ENCODE assay signal across 14 cellular contexts in genomic region chr15:68782589-68783161, GRCh38. TPM values are rescaled to one million over a fixed set of nuclear protein-coding genes. Genes with fewer than 3 reads are reported as not detected.
DNase-seq lines count a peak whose midpoint lies in the region; ATAC-seq, FAIRE-seq and TF ChIP-seq lines count a peak whose summit lies in the region.
"Had no signal": no experiment of that assay in that cellular context is flagged by ENCODE, and none has a peak within 500 bp of the region (broad histone marks: within the 10 kb centered on the region; RNA-seq: fewer than 3 reads in every experiment).

No MANE protein-coding gene starts in this region.

- peak; percentile 16 for DNase-seq in H9
- no peak for DNase-seq in GM12878 (ENCODE audit: low read depth, low spot score)
- no peak for DNase-seq in natural killer cell
- DNase-seq in MG63, result no peak
- DNase-seq in islet precursor cell, result no peak
- no peak for DNase-seq in stimulated activated CD4-positive, alpha-beta T cell treated with anti-CD3 and anti-CD28 coated beads, Interleukin-4, amount 100 ng/mL, for 1 hour
- DNase-seq: COR-L47; effector memory CD4-positive, alpha-beta T cell; left colon; NCI-H1436 treated with DMSO at 0.1 percent for 48 hours; NCI-H748 treated with DMSO at 0.1 percent for 48 hours; SIG-M5 had no signal

- H3K9me3 Mint-ChIP-seq in H9, result no peaks in the 10 kb centered on the region
- no peaks in the 10 kb centered on the region for H3K9me3 Mint-ChIP-seq in natural killer cell

- H3K4me1 Mint-ChIP-seq in H9 (peaks cover 21 to 30% of the 10 kb centered on the region in 2 experiments), natural killer cell (peaks cover 35 to 49% of the 10 kb centered on the region in 2 donors)

- peak overlapping the region in 4 of 10 experiments; percentile 41 to 55 (median 44); a peak in 7 of 20 replicates for H3K4me3 ChIP-seq in BLaER1 treated with 17β-estradiol and CSF1 and Interleukin-3, amounts not matched to agents 10 nM and 100 nM
- H3K4me3 ChIP-seq in GM12878, result no peak overlapping the region
- no peak overlapping the region for H3K4me3 ChIP-seq in MG63

- SMC1A ChIA-PET in GM12878 (lab: Charles Lee; ENCODE audit: uncharacterized antibody, unreplicated experiment), result interaction anchor here (1.3 to 4.6 kb wide), 4 partner anchors 46 to 92 kb away, joined by 3 to 36 read pairs (median 14); no protein-coding TSS in a partner anchor

- CTCF ChIA-PET in GM12878 (lab: Yijun Ruan, JAX), result interaction anchor here (3.4 to 9.2 kb wide), 3 partner anchors 12 to 93 kb away, joined by 24 to 124 read pairs (median 48); no protein-coding TSS in a partner anchor

- peak overlapping the region; percentile 55 to 82 (median 73) for H3K27ac Mint-ChIP-seq in H9
- peak overlapping the region; percentile 81 to 85 for H3K27ac Mint-ChIP-seq in natural killer cell

- H3K23me2 ChIP-seq in H9 (ENCODE audit: insufficient read length, low read depth, low read length, poor library complexity, severe bottlenecking), result no peaks in the 10 kb centered on the region

- no peaks in the 10 kb centered on the region for H3K27me3 Mint-ChIP-seq in H9 (ENCODE audit: low read depth)
- no peaks in the 10 kb centered on the region for H3K27me3 Mint-ChIP-seq in natural killer cell (ENCODE audit: low read depth in 2 of 2)

- no peaks in the 10 kb centered on the region for H3K27me3 ChIP-seq in BLaER1 treated with 17β-estradiol and CSF1 and Interleukin-3, amounts not matched to agents 10 nM and 100 nM
- H3K27me3 ChIP-seq in H9 (ENCODE audit: insufficient read depth, low read length), result no peaks in the 10 kb centered on the region
- H3K27me3 ChIP-seq in GM12878 (replicated peaks in 1 of 2; ENCODE audit: control insufficient read depth in 2 of 2, insufficient read depth in 2 of 2, low read length in 1 of 2), result no peaks in the 10 kb centered on the region
- H3K27me3 ChIP-seq in MG63, result no peaks in the 10 kb centered on the region

- no peak overlapping the region for H3K23ac ChIP-seq in H9 (ENCODE audit: insufficient read length, low read depth, low read length)

- ATAC-seq in GM12878, result peak; percentile 26; the same call in 1 of the 3 replicates
- no peak for ATAC-seq in natural killer cell
- no peak for ATAC-seq in GM18517 (IDR thresholded peaks at IDR 0.05; ENCODE audit: unreplicated experiment)
- ATAC-seq: left colon had no signal

- H3K4ac ChIP-seq in H9 (ENCODE audit: low read depth, low read length), result no peak overlapping the region

- peaks cover 46 to 93% (median 80%) of the 10 kb centered on the region in 3 experiments for H3K36me3 Mint-ChIP-seq in H9 (ENCODE audit: insufficient read depth in 1 of 3, low read depth in 3 of 3)
- no peaks in the 10 kb centered on the region for H3K36me3 Mint-ChIP-seq in natural killer cell

- H4K20me1 ChIP-seq in BLaER1 treated with 17β-estradiol and CSF1 and Interleukin-3, amounts not matched to agents 10 nM and 100 nM, result peaks cover 19 to 57% (median 42%) of the 10 kb centered on the region in 11 experiments; a peak in 20 of 22 replicates
- no peaks in the 10 kb centered on the region for H4K20me1 ChIP-seq in H9 (ENCODE audit: control insufficient read depth, insufficient read depth, insufficient read length)
- H4K20me1 ChIP-seq in GM12878 (ENCODE audit: control insufficient read depth, insufficient read depth), result no peaks in the 10 kb centered on the region; the same call in 1 of the 2 replicates

- TF ChIP-seq EP300 in GM12878 (IDR thresholded peaks at IDR 0.05; ENCODE audit: borderline replicate concordance in 1 of 2, control insufficient read depth in 1 of 2, low read depth in 2 of 2, low read length in 2 of 2), result no peak

- no peak overlapping the region for H2BK15ac ChIP-seq in H9 (ENCODE audit: low read depth, low read length)

- H2AFZ ChIP-seq in H9 (ENCODE audit: low read length), result no peak overlapping the region
- no peak overlapping the region for H2AFZ ChIP-seq in GM12878 (ENCODE audit: control insufficient read depth, low read depth, low read length)

- no peak for TF ChIP-seq RAD21 in GM12878 (IDR thresholded peaks at IDR 0.05; ENCODE audit: insufficient read depth, low read depth, low read length)

- BruUV-seq in GM12878 (replicated peaks; lab: Mats Ljungman, UMichigan), result no TSS peak

- peaks cover 83 to 99% (median 91%) of the 10 kb centered on the region in 11 experiments for H3K36me3 ChIP-seq in BLaER1 treated with 17β-estradiol and CSF1 and Interleukin-3, amounts not matched to agents 10 nM and 100 nM
- H3K36me3 ChIP-seq in GM12878 (ENCODE audit: control insufficient read depth in 2 of 2, insufficient read depth in 2 of 2, low read length in 1 of 2) (peaks cover 39 to 45% of the 10 kb centered on the region in 2 experiments), MG63 (peaks cover 80% of the 10 kb centered on the region)

- no peak overlapping the region for H2BK12ac ChIP-seq in H9 (ENCODE audit: insufficient read length, low read depth, low read length)

- H3K79me1 ChIP-seq in H9 (ENCODE audit: insufficient read depth, low read depth, low read length, poor library complexity, severe bottlenecking), result no peaks in the 10 kb centered on the region

- FAIRE-seq in GM12878 (lab: Jason Lieb, UNC), result no peak

- RAD21 ChIA-PET in GM12878 (lab: Charles Lee; ENCODE audit: unreplicated experiment), result interaction anchor here (1.0 kb wide), 1 partner anchor 34 kb away, joined by 3 read pairs; no protein-coding TSS in a partner anchor

- no peak overlapping the region for H3T11ph ChIP-seq in H9 (ENCODE audit: low read length)

- H3K14ac ChIP-seq in H9 (ENCODE audit: insufficient read depth, low read length), result no peak overlapping the region

- no peak overlapping the region for H4K91ac ChIP-seq in H9 (ENCODE audit: insufficient read length, low read depth, low read length)

- no peak overlapping the region for H2BK20ac ChIP-seq in H9 (ENCODE audit: low read depth, low read length, poor library complexity, severe bottlenecking)

- no peak overlapping the region for H2BK120ac ChIP-seq in H9 (ENCODE audit: low read depth, low read length, poor library complexity, severe bottlenecking)

- H3K79me2 ChIP-seq in H9 (ENCODE audit: insufficient read depth, low read length), result no peaks in the 10 kb centered on the region
- 0 out of 2 replicates have a peak, but pooled peaks cover 2% of the 10 kb centered on the region for H3K79me2 ChIP-seq in GM12878 (ENCODE audit: control insufficient read depth, insufficient read depth, low read length)

- intact Hi-C loops in GM12878 (cut with micrococcal nuclease; ENCODE audit: unreplicated experiment), result loop anchor here (1.0 to 2.0 kb wide), 2 partner anchors 46 to 93 kb away; no protein-coding TSS in a partner anchor
- intact Hi-C loops in natural killer cell (cut with micrococcal nuclease), result loop anchor here (1.0 to 5.0 kb wide), 3 partner anchors 35 to 93 kb away; no protein-coding TSS in a partner anchor

- POLR2A ChIA-PET in GM12878 (lab: Charles Lee), result no interaction called here

- peaks cover 60 to 80% (median 75%) of the 10 kb centered on the region in 10 experiments for H3K4me1 ChIP-seq in BLaER1 treated with 17β-estradiol and CSF1 and Interleukin-3, amounts not matched to agents 10 nM and 100 nM
- H3K4me1 ChIP-seq in H9 (ENCODE audit: insufficient read depth, low read length) (no peaks in the 10 kb centered on the region; the same call in 1 of the 2 replicates), GM12878 (ENCODE audit: control insufficient read depth, insufficient read depth, low read length) (peaks cover 9% of the 10 kb centered on the region)

- H4K5ac ChIP-seq in H9 (ENCODE audit: insufficient read length, low read depth, low read length), result no peak overlapping the region

- H3K18ac ChIP-seq in H9 (ENCODE audit: insufficient read length, low read depth, low read length), result no peak overlapping the region

- peak overlapping the region in 1 of 2 experiments; percentile 2; a peak in 2 of 5 replicates for H3K4me3 Mint-ChIP-seq in H9
- peak overlapping the region; percentile 74 for H3K4me3 Mint-ChIP-seq in natural killer cell

- in situ Hi-C loops in GM12878 (cut with MboI), result loop anchor here (5.0 kb wide), 1 partner anchor 95 kb away; no protein-coding TSS in a partner anchor

- H3K9me3 ChIP-seq in BLaER1 treated with 17β-estradiol and CSF1 and Interleukin-3, amounts not matched to agents 10 nM and 100 nM (replicated peaks in 1 of 11), result no peaks in the 10 kb centered on the region
- no peaks in the 10 kb centered on the region for H3K9me3 ChIP-seq in H9 (ENCODE audit: control insufficient read depth, low read depth, low read length)
- H3K9me3 ChIP-seq in GM12878 (replicated peaks; ENCODE audit: control insufficient read depth, insufficient read depth, low read length), result no peaks in the 10 kb centered on the region
- no peaks in the 10 kb centered on the region for H3K9me3 ChIP-seq in MG63

- peak overlapping the region; percentile 33 to 77 (median 70); a peak in 21 of 22 replicates for H3K9ac ChIP-seq in BLaER1 treated with 17β-estradiol and CSF1 and Interleukin-3, amounts not matched to agents 10 nM and 100 nM
- no peak overlapping the region for H3K9ac ChIP-seq in H9 (ENCODE audit: extremely low read depth, insufficient read length, low read length)
- H3K9ac ChIP-seq in GM12878 (ENCODE audit: control insufficient read depth, insufficient read depth, low read length), result no peak overlapping the region

- TF ChIP-seq CTCF in H9 (conservative IDR thresholded peaks at IDR 0.05) (no peak), GM12878 (IDR thresholded peaks at IDR 0.05 in 2 of 3, conservative IDR thresholded peaks at IDR 0.05 in 1 of 3; ENCODE audit: control insufficient read depth in 2 of 3, extremely low read depth in 1 of 3, insufficient read depth in 1 of 3, low read depth in 3 of 3, low read length in 3 of 3) (no peak), natural killer cell (IDR thresholded peaks at IDR 0.05) (no peak)

- H4K8ac ChIP-seq in H9 (replicated peaks; ENCODE audit: insufficient read length, low read depth, low read length), result no peak overlapping the region

- peak overlapping the region; percentile 67 to 90 (median 84); a peak in 21 of 22 replicates for H3K27ac ChIP-seq in BLaER1 treated with 17β-estradiol and CSF1 and Interleukin-3, amounts not matched to agents 10 nM and 100 nM
- H3K27ac ChIP-seq in H9 (ENCODE audit: insufficient read length, low read depth, low read length) (no peak overlapping the region), GM12878 (ENCODE audit: control insufficient read depth, insufficient read depth) (no peak overlapping the region)

- WGBS in H9 (ENCODE audit: extremely low coverage, insufficient read length, low lambda C conversion rate), result 100% methylated on average over 2 of the region's 12 CpGs
- 56% methylated on average over 10 of the region's 12 CpGs for WGBS in GM12878 (ENCODE audit: insufficient coverage, insufficient replicate concordance, low lambda C conversion rate, missing lambda C conversion rate)

- H3K4me2 ChIP-seq in BLaER1 treated with 17β-estradiol and CSF1 and Interleukin-3, amounts not matched to agents 10 nM and 100 nM, result peak overlapping the region; percentile 71 to 93 (median 85)
- H3K4me2 ChIP-seq in H9 (ENCODE audit: insufficient read depth, insufficient read length, low read length) (no peak overlapping the region), GM12878 (ENCODE audit: control insufficient read depth, insufficient read depth) (no peak overlapping the region)

- H2BK5ac ChIP-seq in H9 (ENCODE audit: insufficient read length, low read length), result no peak overlapping the region

- no peak overlapping the region for H2AK5ac ChIP-seq in H9 (ENCODE audit: insufficient read length, low read length)

- H3K56ac ChIP-seq in H9 (ENCODE audit: insufficient read length, low read depth, low read length), result no peak overlapping the region

- no peak; the same call in 1 of the 2 replicates for TF ChIP-seq POLR2A in GM12878 (IDR thresholded peaks at IDR 0.05; ENCODE audit: low read depth, low read length)

RNA-seq across cellular contexts. Expression of gene ANP32A, which starts 38.0 kb away (rescaled TPM):
- total RNA-seq in H9 (2021) (318 and 322 TPM in 2 replicates), GM12878 (2014; rRNA removed) (113 and 115 TPM in 2 replicates), GM12878 (2014; rRNA removed; fragmentation: Illumina TruSeq; extraction: Trizol) (232 and 235 TPM in 2 replicates), GM12878 (2021) (227 and 244 TPM in 2 replicates), natural killer cell (100 to 1,000 TPM; 133 to 150 (median 148) TPM)
- 115 and 122 TPM in 2 replicates for total RNA-seq in GM12878 (2013; cell fraction: nucleolus; rRNA removed)
- polyA plus RNA-seq in GM12878 (2011; ENCODE audit: low read depth), result 105 TPM
- polyA plus RNA-seq in GM12878 (2011; rRNA removed) (170 and 224 TPM in 2 replicates), GM12878 (2014; fragmentation: Illumina TruSeq; extraction: Trizol) (666 and 753 TPM in 2 replicates), GM12878 (2014; fragmentation: Nextera tagmentation; extraction: Ambion mirVana) (10 to 100 TPM; 29.6 to 35.3 TPM), GM12878 (2014; rRNA removed) (247 and 261 TPM in 2 replicates), GM12878 (2016; fragmentation: Nextera tagmentation; extraction: Ambion mirVana) (100 to 1,000 TPM; 232 to 271 TPM)
- polyA plus RNA-seq in GM12878 (2011; cell fraction: cytosol; rRNA removed), result 77.2 and 86.6 TPM in 2 replicates
- polyA plus RNA-seq in GM12878 (2011; cell fraction: nucleus; rRNA removed), result 56.0 and 69.4 TPM in 2 replicates
- polyA plus RNA-seq in GM12878 (2012), result 179 and 207 TPM in 2 replicates
- polyA minus RNA-seq in GM12878 (2011; rRNA and poly(A)+ RNA removed), result 62.1 and 70.0 TPM in 2 replicates
- polyA minus RNA-seq in GM12878 (2011; cell fraction: cytosol; rRNA and poly(A)+ RNA removed), result 39.3 and 49.7 TPM in 2 replicates
- polyA minus RNA-seq in GM12878 (2011; cell fraction: nucleus; rRNA and poly(A)+ RNA removed), result 31.4 and 59.3 TPM in 2 replicates
- 44.3 and 47.5 TPM in 2 replicates for total RNA-seq in MG63 (2014; rRNA removed; shearing (Covaris generic); ENCODE audit: low replicate concordance)

Comparison
In these comparisons a context has a peak if more than half of its experiments do, and no peak if none do; other contexts are left out.
1. H3K27ac ChIP-seq: peak in BLaER1 treated with 17β-estradiol and CSF1 and Interleukin-3, amounts not matched to agents 10 nM and 100 nM (11 of 11); none in H9 (single experiment) and GM12878 (single experiment).
2. H3K4me2 ChIP-seq: peak in BLaER1 treated with 17β-estradiol and CSF1 and Interleukin-3, amounts not matched to agents 10 nM and 100 nM (11 of 11); none in H9 (single experiment) and GM12878 (single experiment).
3. H3K9ac ChIP-seq: peak in BLaER1 treated with 17β-estradiol and CSF1 and Interleukin-3, amounts not matched to agents 10 nM and 100 nM (11 of 11); none in H9 (single experiment) and GM12878 (single experiment).